30 cellular contexts compared by ENCODE assay signal in the genomic region with DNA sequence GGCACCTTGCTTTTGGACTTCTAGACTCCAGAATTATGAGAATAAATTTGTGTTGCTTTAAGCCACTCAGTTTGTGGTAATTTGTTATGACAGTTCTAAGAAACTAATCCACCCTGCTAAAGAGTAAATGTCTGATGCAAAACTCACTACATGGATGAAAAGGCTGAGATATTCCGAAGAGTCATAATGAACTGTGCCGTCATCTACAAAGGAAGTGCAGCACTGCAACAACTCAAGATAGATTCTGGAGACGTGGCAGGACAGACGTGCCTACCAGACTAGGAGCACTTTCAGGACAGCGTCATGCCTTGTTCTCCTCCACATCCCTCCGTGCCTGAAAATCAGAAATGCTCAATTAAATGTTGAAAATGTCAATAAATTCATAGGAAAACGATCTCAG.
"Had no signal": no experiment of that assay in that cellular context is flagged by ENCODE, and none has a peak within 500 bp of the region (broad histone marks: within the 10 kb centered on the region; RNA-seq: fewer than 3 reads in every experiment).

No MANE protein-coding gene starts in this region.

- H3K4me1 Mint-ChIP-seq: immature natural killer cell, naive B cell had no signal

- H3K36me3 Mint-ChIP-seq: mesothelial cell of epicardium, naive B cell had no signal

- H3K4me3 Mint-ChIP-seq: immature natural killer cell; mesothelial cell of epicardium; naive B cell; nephron; neural crest cell; stimulated activated naive CD8-positive, alpha-beta T cell treated with anti-CD3 and anti-CD28 coated beads, Interleukin-15, Interleukin-2, amounts not matched to agents 100 ng/mL and 50 ng/mL, for 24 hours had no signal

- H3K27me3 Mint-ChIP-seq: naive B cell; stimulated activated naive CD8-positive, alpha-beta T cell treated with anti-CD3 and anti-CD28 coated beads, Interleukin-15, Interleukin-2, amounts not matched to agents 100 ng/mL and 50 ng/mL, for 24 hours had no signal

- H3K9me3 ChIP-seq: left lung, pancreas, prostate gland, spleen, suprapubic skin, thoracic aorta, tibial artery, upper lobe of right lung had no signal

- H3K27me3 ChIP-seq: left lung, pancreas, spleen, suprapubic skin, tibial artery, upper lobe of right lung had no signal

- H3K36me3 ChIP-seq: left lung, pancreas, prostate gland, spleen, suprapubic skin, thoracic aorta, tibial artery, upper lobe of right lung had no signal

- DNase-seq: hypothalamus; immature natural killer cell; kidney; left colon; left lung; mesendoderm; naive B cell; nucleus accumbens; pancreas; posterior cingulate gyrus; retina; right cardiac atrium; spleen; stimulated activated CD4-positive, alpha-beta T cell treated with anti-CD3 and anti-CD28 coated beads, Interleukin-2, amount 100 ng/mL, for 48 hours; stimulated activated CD4-positive, alpha-beta T cell treated with anti-CD3 and anti-CD28 coated beads, Interleukin-4, amount 100 ng/mL, for 4 hours; stimulated activated CD8-positive, alpha-beta memory T cell treated with anti-CD3 and anti-CD28 coated beads, Interleukin-4, amount 100 ng/mL, for 48 hours; stimulated activated naive CD4-positive, alpha-beta T cell; tibial artery; trophoblast cell; upper lobe of right lung had no signal

- H3K9me3 Mint-ChIP-seq: immature natural killer cell; naive B cell; nephron; stimulated activated naive CD8-positive, alpha-beta T cell treated with anti-CD3 and anti-CD28 coated beads, Interleukin-15, Interleukin-2, amounts not matched to agents 100 ng/mL and 50 ng/mL, for 24 hours had no signal

- H3K27ac Mint-ChIP-seq: immature natural killer cell; mesothelial cell of epicardium; stimulated activated naive CD8-positive, alpha-beta T cell treated with anti-CD3 and anti-CD28 coated beads, Interleukin-15, Interleukin-2, amounts not matched to agents 100 ng/mL and 50 ng/mL, for 24 hours had no signal

- H3K4me1 ChIP-seq: prostate gland, spleen, suprapubic skin, tibial artery had no signal

- H3K4me3 ChIP-seq: left lung, lung, pancreas, prostate gland, skin epidermis, spleen, suprapubic skin, thoracic aorta, tibial artery, upper lobe of right lung had no signal

- ATAC-seq: left colon, left lung, pancreas, right cardiac atrium, sciatic nerve, upper lobe of right lung had no signal

- H3K27ac ChIP-seq: left lung, pancreas, prostate gland, skin epidermis, spleen, suprapubic skin, thoracic aorta, tibial artery, upper lobe of right lung had no signal
